36 cellular contexts compared by ENCODE assay signal in genomic region chr4:173404296-173404865, GRCh38. TPM values are rescaled to one million over a fixed set of nuclear protein-coding genes. Genes with fewer than 3 reads are reported as not detected.
"Had no signal": no experiment of that assay in that cellular context is flagged by ENCODE, and none has a peak within 500 bp of the region (broad histone marks: within the 10 kb centered on the region; RNA-seq: fewer than 3 reads in every experiment).

No MANE protein-coding gene starts in this region.

- H3K36me3 ChIP-seq: adrenal gland, brain microvascular endothelial cell, breast epithelium had no signal

- H3K27me3 ChIP-seq: adrenal gland, ascending aorta, brain microvascular endothelial cell, breast epithelium had no signal

- H3K27ac ChIP-seq: adrenal gland, brain microvascular endothelial cell, breast epithelium, VCaP had no signal

- H3K9me3 ChIP-seq: adrenal gland, ascending aorta, breast epithelium had no signal

- H3K4me1 ChIP-seq: adrenal gland, breast epithelium had no signal

- DNase-seq: activated B cell treated with CpG ODN at 0.5 μM for 24 hours; activated CD4-positive, alpha-beta memory T cell treated with anti-CD3 and anti-CD28 coated beads for 36 hours; activated CD4-positive, alpha-beta T cell treated with anti-CD3 and anti-CD28 coated beads for 4 hours; activated CD4-positive, alpha-beta T cell treated with anti-CD3 and anti-CD28 coated beads, Interleukin-2, amount 10 ng/mL, durations not matched to agents 24 days and 14 days; activated CD4-positive, alpha-beta T cell treated with anti-CD3 and anti-CD28 coated beads, Interleukin-2, amount 50 U/mL, for 1 hour; activated CD4-positive, alpha-beta T cell treated with anti-CD3 and anti-CD28 coated beads, Interleukin-2, amount 50 U/mL, for 4 hours; activated CD4-positive, CD25-positive, alpha-beta regulatory T cell treated with anti-CD3 and anti-CD28 coated beads, Interleukin-2, amount 50 U/mL, for 72 hours; activated CD8-positive, alpha-beta memory T cell treated with anti-CD3 and anti-CD28 coated beads, Interleukin-2, amount 50 U/mL, for 4 hours; activated CD8-positive, alpha-beta T cell treated with anti-CD3 and anti-CD28 coated beads for 36 hours; activated effector memory CD4-positive, alpha-beta T cell treated with anti-CD3 and anti-CD28 coated beads, Interleukin-2, amount 50 U/mL, for 16 hours; activated gamma-delta T cell treated with Interleukin-2 at 50 U/mL for 16 hours; activated naive CD4-positive, alpha-beta T cell; activated naive CD4-positive, alpha-beta T cell treated with anti-CD3 and anti-CD28 coated beads for 36 hours; activated naive CD4-positive, alpha-beta T cell treated with anti-CD3 and anti-CD28 coated beads, Interleukin-2, amount 50 U/mL, for 16 hours; activated naive CD8-positive, alpha-beta T cell treated with anti-CD3 and anti-CD28 coated beads for 36 hours; activated T-cell treated with anti-CD3 and anti-CD28 coated beads for 4 hours; activated T-cell treated with anti-CD3 and anti-CD28 coated beads, Interleukin-2, amount 50 U/mL, for 1 hour; activated T-cell treated with anti-CD3 and anti-CD28 coated beads, Interleukin-2, amount 50 U/mL, for 4 hours; activated T-cell treated with anti-CD3 and anti-CD28 coated beads, Interleukin-2, amount 50 U/mL, for 72 hours; adrenal gland; amniotic stem cell; brain microvascular endothelial cell; central memory CD4-positive, alpha-beta T cell; T-helper 1 cell; T-helper 2 cell; T-helper 9 cell had no signal

- H3K36me3 Mint-ChIP-seq: activated naive CD4-positive, alpha-beta T cell treated with anti-CD3 and anti-CD28 coated beads, Interleukin-2, amount 50 U/mL, for 72 hours; activated naive CD8-positive, alpha-beta T cell treated with anti-CD3 and anti-CD28 coated beads for 36 hours had no signal

- H3K27me3 Mint-ChIP-seq: activated B cell treated with CpG ODN at 0.5 μM for 24 hours; activated CD4-positive, alpha-beta memory T cell treated with anti-CD3 and anti-CD28 coated beads for 36 hours; activated CD4-positive, alpha-beta T cell treated with anti-CD3 and anti-CD28 coated beads, Interleukin-2, amount 10 ng/mL, durations not matched to agents 24 days and 14 days; activated CD8-positive, alpha-beta T cell treated with anti-CD3 and anti-CD28 coated beads for 36 hours; activated T-helper 17 cell treated with anti-CD3 and anti-CD28 coated beads, Interleukin-2, amount 50 U/mL, for 72 hours had no signal

- H3K4me3 ChIP-seq: adrenal gland, ascending aorta, breast epithelium had no signal

- H3K27ac Mint-ChIP-seq: activated B cell treated with CpG ODN at 0.5 μM for 24 hours; activated CD4-positive, alpha-beta memory T cell treated with anti-CD3 and anti-CD28 coated beads for 36 hours; activated CD4-positive, alpha-beta T cell treated with anti-CD3 and anti-CD28 coated beads, Interleukin-2, amount 10 ng/mL, durations not matched to agents 24 days and 14 days; activated CD8-positive, alpha-beta T cell treated with anti-CD3 and anti-CD28 coated beads for 36 hours; activated naive CD4-positive, alpha-beta T cell treated with anti-CD3 and anti-CD28 coated beads for 36 hours; activated naive CD4-positive, alpha-beta T cell treated with anti-CD3 and anti-CD28 coated beads, Interleukin-2, amount 50 U/mL, for 72 hours; activated naive CD8-positive, alpha-beta T cell treated with anti-CD3 and anti-CD28 coated beads for 36 hours; activated T-cell treated with anti-CD3 and anti-CD28 coated beads, Interleukin-2, amount 50 U/mL, for 72 hours; activated T-helper 1 cell treated with anti-CD3 and anti-CD28 coated beads, Interleukin-12 subunit alpha, Interleukin-12 subunit beta, Interleukin-2, Interleukin-4 antibody, amounts not matched to agents 30 ng/mL and 10 ng/mL and 1 ng/mL, durations not matched to agents 14 hours and 24 hours and 36 hours; activated T-helper 17 cell treated with anti-CD3 and anti-CD28 coated beads, Interleukin-2, amount 50 U/mL, for 72 hours; T-helper 1 cell treated with Interleukin-12 subunit alpha and Interleukin-12 subunit beta and Interleukin-4 antibody, amounts not matched to agents 30 μg/mL and 1 μg/mL, for 36 hours; T-helper 2 cell treated with Interferon-gamma antibody and Interleukin-4, amounts not matched to agents 5 μg/mL and 100 μg/mL, for 36 hours had no signal

- H3K4me3 Mint-ChIP-seq: activated B cell treated with CpG ODN at 0.5 μM for 24 hours; activated CD4-positive, alpha-beta memory T cell treated with anti-CD3 and anti-CD28 coated beads for 36 hours; activated CD4-positive, alpha-beta T cell treated with anti-CD3 and anti-CD28 coated beads, Interleukin-2, amount 10 ng/mL, durations not matched to agents 24 days and 14 days; activated CD8-positive, alpha-beta T cell treated with anti-CD3 and anti-CD28 coated beads for 36 hours; activated naive CD4-positive, alpha-beta T cell treated with anti-CD3 and anti-CD28 coated beads for 36 hours; activated naive CD8-positive, alpha-beta T cell treated with anti-CD3 and anti-CD28 coated beads for 36 hours; activated T-cell treated with anti-CD3 and anti-CD28 coated beads, Interleukin-2, amount 50 U/mL, for 4 hours; activated T-cell treated with anti-CD3 and anti-CD28 coated beads, Interleukin-2, amount 50 U/mL, for 72 hours; activated T-helper 1 cell treated with anti-CD3 and anti-CD28 coated beads, Interleukin-12 subunit alpha, Interleukin-12 subunit beta, Interleukin-2, Interleukin-4 antibody, amounts not matched to agents 30 ng/mL and 10 ng/mL and 1 ng/mL, durations not matched to agents 14 hours and 24 hours and 36 hours; activated T-helper 17 cell treated with anti-CD3 and anti-CD28 coated beads, Interleukin-2, amount 50 U/mL, for 72 hours; T-helper 1 cell treated with Interleukin-12 subunit alpha and Interleukin-12 subunit beta and Interleukin-4 antibody, amounts not matched to agents 30 μg/mL and 1 μg/mL, for 36 hours; T-helper 2 cell treated with Interferon-gamma antibody and Interleukin-4, amounts not matched to agents 5 μg/mL and 100 μg/mL, for 36 hours had no signal

- H3K4me1 Mint-ChIP-seq: activated B cell treated with CpG ODN at 0.5 μM for 24 hours; activated naive CD8-positive, alpha-beta T cell treated with anti-CD3 and anti-CD28 coated beads for 36 hours had no signal

- FAIRE-seq: TTC549 had no signal

- H3K9me3 Mint-ChIP-seq: activated B cell treated with CpG ODN at 0.5 μM for 24 hours; activated CD4-positive, alpha-beta memory T cell treated with anti-CD3 and anti-CD28 coated beads for 36 hours; activated CD4-positive, alpha-beta T cell treated with anti-CD3 and anti-CD28 coated beads, Interleukin-2, amount 10 ng/mL, durations not matched to agents 24 days and 14 days; activated CD8-positive, alpha-beta T cell treated with anti-CD3 and anti-CD28 coated beads for 36 hours; activated naive CD4-positive, alpha-beta T cell treated with anti-CD3 and anti-CD28 coated beads for 36 hours; activated naive CD4-positive, alpha-beta T cell treated with anti-CD3 and anti-CD28 coated beads, Interleukin-2, amount 50 U/mL, for 72 hours; activated naive CD8-positive, alpha-beta T cell treated with anti-CD3 and anti-CD28 coated beads for 36 hours; activated T-cell treated with anti-CD3 and anti-CD28 coated beads, Interleukin-2, amount 50 U/mL, for 4 hours; activated T-cell treated with anti-CD3 and anti-CD28 coated beads, Interleukin-2, amount 50 U/mL, for 72 hours; activated T-helper 1 cell treated with anti-CD3 and anti-CD28 coated beads, Interleukin-12 subunit alpha, Interleukin-12 subunit beta, Interleukin-2, Interleukin-4 antibody, amounts not matched to agents 30 ng/mL and 10 ng/mL and 1 ng/mL, durations not matched to agents 14 hours and 24 hours and 36 hours; activated T-helper 17 cell treated with anti-CD3 and anti-CD28 coated beads, Interleukin-2, amount 50 U/mL, for 72 hours; T-helper 1 cell treated with Interleukin-12 subunit alpha and Interleukin-12 subunit beta and Interleukin-4 antibody, amounts not matched to agents 30 μg/mL and 1 μg/mL, for 36 hours; T-helper 2 cell treated with Interferon-gamma antibody and Interleukin-4, amounts not matched to agents 5 μg/mL and 100 μg/mL, for 36 hours had no signal

- ATAC-seq: activated CD8-positive, alpha-beta T cell treated with anti-CD3 and anti-CD28 coated beads for 36 hours; activated naive CD4-positive, alpha-beta T cell treated with anti-CD3 and anti-CD28 coated beads, Interleukin-2, amount 50 U/mL, for 72 hours; activated T-cell treated with anti-CD3 and anti-CD28 coated beads, Interleukin-2, amount 50 U/mL, for 4 hours; activated T-cell treated with anti-CD3 and anti-CD28 coated beads, Interleukin-2, amount 50 U/mL, for 72 hours; activated T-helper 17 cell treated with anti-CD3 and anti-CD28 coated beads, Interleukin-2, amount 50 U/mL, for 72 hours had no signal

RNA-seq across cellular contexts. Expression of gene SCRG1, which starts 5.5 kb away (rescaled TPM):
- total RNA-seq: activated B cell treated with CpG ODN at 0.5 μM for 24 hours; activated CD4-positive, alpha-beta memory T cell treated with anti-CD3 and anti-CD28 coated beads for 36 hours; activated CD4-positive, alpha-beta T cell treated with anti-CD3 and anti-CD28 coated beads, Interleukin-2, amount 10 ng/mL, durations not matched to agents 24 days and 14 days; activated CD8-positive, alpha-beta memory T cell treated with anti-CD3 and anti-CD28 coated beads for 36 hours; activated CD8-positive, alpha-beta T cell treated with anti-CD3 and anti-CD28 coated beads for 36 hours; activated naive CD4-positive, alpha-beta T cell treated with anti-CD3 and anti-CD28 coated beads for 36 hours; activated naive CD4-positive, alpha-beta T cell treated with anti-CD3 and anti-CD28 coated beads, Interleukin-2, amount 50 U/mL, for 72 hours; activated naive CD8-positive, alpha-beta T cell treated with anti-CD3 and anti-CD28 coated beads for 36 hours; activated T-cell treated with anti-CD3 and anti-CD28 coated beads, Interleukin-2, amount 50 U/mL, for 4 hours; activated T-cell treated with anti-CD3 and anti-CD28 coated beads, Interleukin-2, amount 50 U/mL, for 72 hours; activated T-helper 1 cell treated with anti-CD3 and anti-CD28 coated beads, Interleukin-12 subunit alpha, Interleukin-12 subunit beta, Interleukin-2, Interleukin-4 antibody, amounts not matched to agents 30 ng/mL and 10 ng/mL and 1 ng/mL, durations not matched to agents 14 hours and 24 hours and 36 hours; activated T-helper 17 cell treated with anti-CD3 and anti-CD28 coated beads, Interleukin-2, amount 50 U/mL, for 72 hours had no signal
